In the genomic region with DNA sequence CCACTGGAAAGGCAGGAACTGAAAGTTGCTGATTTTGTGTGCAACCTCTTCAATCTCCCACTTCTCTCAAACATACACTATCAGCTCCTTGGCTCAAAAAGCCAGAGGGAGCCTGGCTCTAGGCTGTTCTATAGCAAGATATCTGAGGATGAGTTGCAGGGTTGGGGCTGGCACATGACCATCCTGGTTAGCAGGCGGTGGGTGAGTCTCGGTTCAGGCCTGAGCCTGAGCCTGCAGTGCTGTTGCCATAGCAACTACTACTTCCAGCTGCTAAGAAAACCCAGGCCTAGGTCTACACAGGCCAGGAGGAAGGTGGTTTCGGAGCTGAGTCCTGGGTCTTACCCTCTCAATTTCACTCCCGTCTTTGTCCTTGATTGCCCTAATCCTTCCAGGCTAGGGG, we compare ENCODE assay signal across 10 cellular contexts. TPM values are rescaled to one million over a fixed set of nuclear protein-coding genes. Genes with fewer than 3 reads are reported as not detected.
DNase-seq lines count a peak whose midpoint lies in the region; ATAC-seq and TF ChIP-seq lines count a peak whose summit lies in the region.
"Had no signal": no experiment of that assay in that cellular context is flagged by ENCODE, and none has a peak within 500 bp of the region (broad histone marks: within the 10 kb centered on the region; RNA-seq: fewer than 3 reads in every experiment).

No MANE protein-coding gene starts in this region.

- H3K27me3 Mint-ChIP-seq in T-helper 1 cell treated with Interleukin-12 subunit alpha and Interleukin-12 subunit beta and Interleukin-4 antibody, amounts not matched to agents 30 μg/mL and 1 μg/mL, for 36 hours (ENCODE audit: low read depth): peaks cover 7% of the 10 kb centered on the region
- H3K27me3 Mint-ChIP-seq in T-helper 17 cell: no peaks in the 10 kb centered on the region
- peaks cover 7% of the 10 kb centered on the region for H3K27me3 Mint-ChIP-seq in activated T-helper 2 cell treated with anti-CD3 and anti-CD28 coated beads, Interferon-gamma antibody, Interleukin-2, Interleukin-4, amounts not matched to agents 10 μg/mL and 5 μg/mL and 100 μg/mL, durations not matched to agents 14 hours and 24 hours and 36 hours (ENCODE audit: low read depth)

- peak overlapping the region; percentile 50 for H3K9ac ChIP-seq in skeletal muscle satellite cell (ENCODE audit: low read depth, low read length)

- DNase-seq in T-helper 1 cell (no peak), T-helper 17 cell (no peak), fibroblast of pulmonary artery (ENCODE audit: low read depth) (peak; percentile 39), amniotic stem cell (lab: John Stamatoyannopoulos, UW) (no peak)
- no peak for DNase-seq in activated T-helper 2 cell treated with anti-CD3 and anti-CD28 coated beads, Interferon-gamma antibody, Interleukin-2, Interleukin-4, amounts not matched to agents 10 μg/mL and 5 μg/mL and 100 μg/mL, durations not matched to agents 14 hours and 24 hours and 36 hours (ENCODE audit: low spot score)
- DNase-seq: stimulated activated CD4-positive, alpha-beta T cell treated with anti-CD3 and anti-CD28 coated beads, Interleukin-1b, Interleukin-23, amount 100 ng/mL, for 48 hours had no signal

- H3K4me1 ChIP-seq in skeletal muscle satellite cell (ENCODE audit: control insufficient read depth, insufficient read depth, low read length): peaks cover 46% of the 10 kb centered on the region

- H3K36me3 ChIP-seq in skeletal muscle satellite cell (ENCODE audit: insufficient read depth, low read length): no peaks in the 10 kb centered on the region
- H3K36me3 ChIP-seq: cardiac muscle cell had no signal

- intact Hi-C loops in activated T-helper 2 cell treated with anti-CD3 and anti-CD28 coated beads, Interferon-gamma antibody, Interleukin-2, Interleukin-4, amounts not matched to agents 10 μg/mL and 5 μg/mL and 100 μg/mL, durations not matched to agents 14 hours and 24 hours and 36 hours (cut with micrococcal nuclease): no loop called here

- peak overlapping the region; percentile 16 for H3K4me3 Mint-ChIP-seq in T-helper 1 cell treated with Interleukin-12 subunit alpha and Interleukin-12 subunit beta and Interleukin-4 antibody, amounts not matched to agents 30 μg/mL and 1 μg/mL, for 36 hours
- H3K4me3 Mint-ChIP-seq in T-helper 17 cell: peak overlapping the region; percentile 70
- H3K4me3 Mint-ChIP-seq in activated T-helper 2 cell treated with anti-CD3 and anti-CD28 coated beads, Interferon-gamma antibody, Interleukin-2, Interleukin-4, amounts not matched to agents 10 μg/mL and 5 μg/mL and 100 μg/mL, durations not matched to agents 14 hours and 24 hours and 36 hours (ENCODE audit: low read depth): no peak overlapping the region

- peaks cover 15% of the 10 kb centered on the region for H3K4me1 Mint-ChIP-seq in T-helper 1 cell treated with Interleukin-12 subunit alpha and Interleukin-12 subunit beta and Interleukin-4 antibody, amounts not matched to agents 30 μg/mL and 1 μg/mL, for 36 hours (ENCODE audit: low read depth)
- peaks cover 27% of the 10 kb centered on the region for H3K4me1 Mint-ChIP-seq in T-helper 17 cell
- H3K4me1 Mint-ChIP-seq in activated T-helper 2 cell treated with anti-CD3 and anti-CD28 coated beads, Interferon-gamma antibody, Interleukin-2, Interleukin-4, amounts not matched to agents 10 μg/mL and 5 μg/mL and 100 μg/mL, durations not matched to agents 14 hours and 24 hours and 36 hours (ENCODE audit: low read depth): peaks cover 12% of the 10 kb centered on the region

- H3K9me3 ChIP-seq in T-helper 17 cell (ENCODE audit: control insufficient read depth, low read length, poor library complexity, severe bottlenecking) (no peaks in the 10 kb centered on the region), skeletal muscle satellite cell (replicated peaks; ENCODE audit: low read length) (no peaks in the 10 kb centered on the region)

- no peak for TF ChIP-seq CTCF in fibroblast of pulmonary artery (IDR thresholded peaks at IDR 0.05; ENCODE audit: low read length, missing control alignments)

- H3K4me2 ChIP-seq in skeletal muscle satellite cell (ENCODE audit: low read length): no peak overlapping the region

- no peaks in the 10 kb centered on the region for H3K36me3 Mint-ChIP-seq in T-helper 1 cell treated with Interleukin-12 subunit alpha and Interleukin-12 subunit beta and Interleukin-4 antibody, amounts not matched to agents 30 μg/mL and 1 μg/mL, for 36 hours (ENCODE audit: low read depth)
- H3K36me3 Mint-ChIP-seq in T-helper 17 cell (ENCODE audit: low read depth): no peaks in the 10 kb centered on the region
- H3K36me3 Mint-ChIP-seq in activated T-helper 2 cell treated with anti-CD3 and anti-CD28 coated beads, Interferon-gamma antibody, Interleukin-2, Interleukin-4, amounts not matched to agents 10 μg/mL and 5 μg/mL and 100 μg/mL, durations not matched to agents 14 hours and 24 hours and 36 hours (ENCODE audit: low read depth): no peaks in the 10 kb centered on the region

- no peak overlapping the region for H3K4me3 ChIP-seq in fibroblast of pulmonary artery (replicated peaks; ENCODE audit: low read depth, low read length)
- no peak overlapping the region for H3K4me3 ChIP-seq in skeletal muscle satellite cell (ENCODE audit: low read length)
- H3K4me3 ChIP-seq: cardiac muscle cell had no signal

- no peak overlapping the region for H3K27ac Mint-ChIP-seq in T-helper 1 cell treated with Interleukin-12 subunit alpha and Interleukin-12 subunit beta and Interleukin-4 antibody, amounts not matched to agents 30 μg/mL and 1 μg/mL, for 36 hours
- H3K27ac Mint-ChIP-seq in T-helper 17 cell: peak overlapping the region; percentile 88
- H3K27ac Mint-ChIP-seq in activated T-helper 2 cell treated with anti-CD3 and anti-CD28 coated beads, Interferon-gamma antibody, Interleukin-2, Interleukin-4, amounts not matched to agents 10 μg/mL and 5 μg/mL and 100 μg/mL, durations not matched to agents 14 hours and 24 hours and 36 hours: no peak overlapping the region

- H3K9me3 Mint-ChIP-seq in T-helper 1 cell treated with Interleukin-12 subunit alpha and Interleukin-12 subunit beta and Interleukin-4 antibody, amounts not matched to agents 30 μg/mL and 1 μg/mL, for 36 hours: peaks cover 4% of the 10 kb centered on the region
- H3K9me3 Mint-ChIP-seq in activated T-helper 2 cell treated with anti-CD3 and anti-CD28 coated beads, Interferon-gamma antibody, Interleukin-2, Interleukin-4, amounts not matched to agents 10 μg/mL and 5 μg/mL and 100 μg/mL, durations not matched to agents 14 hours and 24 hours and 36 hours: peaks cover 4% of the 10 kb centered on the region

- ATAC-seq in T-helper 17 cell: peak; percentile 57
- ATAC-seq in HG03354 (IDR thresholded peaks at IDR 0.05; ENCODE audit: poor library complexity, severe bottlenecking, unreplicated experiment): no peak

- H3K27me3 ChIP-seq in skeletal muscle satellite cell (ENCODE audit: control insufficient read depth, insufficient read depth, low read length): no peaks in the 10 kb centered on the region
- H3K27me3 ChIP-seq: cardiac muscle cell had no signal

RNA-seq across cellular contexts. Expression of gene CWC15, which starts 39.0 kb away (rescaled TPM):
- total RNA-seq in T-helper 17 cell: 10 to 100 TPM; 77.0 to 88.9 TPM
- total RNA-seq in skeletal muscle satellite cell (2012; rRNA removed): 39.5 and 44.4 TPM in 2 replicates
- total RNA-seq in activated T-helper 2 cell treated with anti-CD3 and anti-CD28 coated beads, Interferon-gamma antibody, Interleukin-2, Interleukin-4, amounts not matched to agents 10 μg/mL and 5 μg/mL and 100 μg/mL, durations not matched to agents 14 hours and 24 hours and 36 hours: 86.1 and 94.4 TPM in 2 replicates

RNA-seq across cellular contexts. Expression of gene KDM4D, which starts 39.1 kb away (rescaled TPM):
- under 1 TPM; 0.23 to 0.27 TPM for total RNA-seq in T-helper 17 cell
- total RNA-seq in skeletal muscle satellite cell (2012; rRNA removed): 0.76 and 1.1 TPM in 2 replicates
- total RNA-seq in activated T-helper 2 cell treated with anti-CD3 and anti-CD28 coated beads, Interferon-gamma antibody, Interleukin-2, Interleukin-4, amounts not matched to agents 10 μg/mL and 5 μg/mL and 100 μg/mL, durations not matched to agents 14 hours and 24 hours and 36 hours: 0.48 and 0.84 TPM in 2 replicates
